22 cellular contexts compared by ENCODE assay signal in the genomic region with DNA sequence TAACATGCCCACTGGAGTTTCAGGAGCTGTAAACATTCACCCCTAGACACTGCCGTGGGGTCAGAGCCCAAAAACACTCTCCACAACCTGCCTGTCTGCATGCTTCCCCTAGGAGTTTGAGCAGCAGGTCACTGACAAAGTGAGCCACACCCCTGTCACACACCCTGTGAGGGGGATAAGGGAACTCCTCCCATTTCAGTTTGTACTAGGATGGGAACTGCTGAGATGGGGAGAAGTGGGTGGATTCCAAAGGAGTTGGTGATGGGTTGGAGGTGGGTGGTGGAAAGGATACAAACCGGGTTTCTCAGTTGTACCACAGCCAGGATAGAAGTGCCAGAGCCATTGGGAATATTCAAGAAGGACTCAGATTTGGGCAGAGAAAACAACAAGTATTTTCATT.
DNase-seq lines count a peak whose midpoint lies in the region; ATAC-seq, FAIRE-seq and TF ChIP-seq lines count a peak whose summit lies in the region.
"Had no signal": no experiment of that assay in that cellular context is flagged by ENCODE, and none has a peak within 500 bp of the region (broad histone marks: within the 10 kb centered on the region; RNA-seq: fewer than 3 reads in every experiment).

No MANE protein-coding gene starts in this region.

- H3K27me3 Mint-ChIP-seq in neural crest cell (ENCODE audit: low read depth), result no peaks in the 10 kb centered on the region
- H3K27me3 Mint-ChIP-seq in naive thymus-derived CD4-positive, alpha-beta T cell, result peaks cover 0 to 15% (median 13%) of the 10 kb centered on the region in 5 donors
- H3K27me3 Mint-ChIP-seq: CD4-positive, CD25-positive, alpha-beta regulatory T cell had no signal

- peak; percentile 72 for FAIRE-seq in K562 (lab: Jason Lieb, UNC)
- FAIRE-seq: A204.1, G401.6, GM12892, H1 had no signal

- H3K27ac ChIP-seq in HEK293 (ENCODE audit: extremely low read depth, low read depth, low read length) (no peak overlapping the region), K562 (ENCODE audit: extremely low read depth, low read depth, low read length) (no peak overlapping the region)
- no peak overlapping the region for H3K27ac ChIP-seq in naive thymus-derived CD4-positive, alpha-beta T cell (ENCODE audit: low read depth, low read length)
- H3K27ac ChIP-seq: 22Rv1, BLaER1, C4-2B, GM23248 had no signal

- no peak for TF ChIP-seq CTCF in HEK293 (tag by site-specific recombination; IDR thresholded peaks at IDR 0.05)
- TF ChIP-seq CTCF in K562 (IDR thresholded peaks at IDR 0.05 in 2 of 3, conservative IDR thresholded peaks at IDR 0.05 in 1 of 3; ENCODE audit: insufficient read depth in 2 of 3, low read depth in 1 of 3, low read length in 3 of 3), result no peak
- no peak for TF ChIP-seq CTCF in neural crest cell (conservative IDR thresholded peaks at IDR 0.05)

- no peaks in the 10 kb centered on the region for H4K20me1 ChIP-seq in K562 (replicated peaks; ENCODE audit: control insufficient read depth, insufficient read depth, low read length)
- H4K20me1 ChIP-seq: BLaER1 had no signal

- in situ Hi-C loops in K562 (cut with MboI), result no loop called here

- POLR2A ChIA-PET in HEK293 (lab: Yijun Ruan, JAX), result no interaction called here
- POLR2A ChIA-PET in K562 (lab: Yijun Ruan, JAX), result no interaction called here
- POLR2A ChIA-PET in naive thymus-derived CD4-positive, alpha-beta T cell (lab: Charles Lee), result no interaction called here

- TF ChIP-seq POLR2A in K562 (conservative IDR thresholded peaks at IDR 0.05), result no peak

- ATAC-seq in K562, result peak; percentile 76
- ATAC-seq in naive thymus-derived CD4-positive, alpha-beta T cell, result no peak
- ATAC-seq: CD8-positive, alpha-beta T cell had no signal

- no peaks in the 10 kb centered on the region for H3K9me3 ChIP-seq in HEK293 (ENCODE audit: control insufficient read depth, insufficient read depth, low read depth, low read length)
- H3K9me3 ChIP-seq in K562 (replicated peaks; ENCODE audit: control insufficient read depth, insufficient read depth, low read depth, low read length), result no peaks in the 10 kb centered on the region
- peaks cover 0 to 6% (median 0%) of the 10 kb centered on the region in 3 experiments for H3K9me3 ChIP-seq in naive thymus-derived CD4-positive, alpha-beta T cell (ENCODE audit: control insufficient read depth in 2 of 3, low read length in 3 of 3)
- H3K9me3 ChIP-seq: BLaER1 had no signal

- no peak overlapping the region for H2AFZ ChIP-seq in K562 (ENCODE audit: low read depth, low read length)
- H2AFZ ChIP-seq: GM23248 had no signal

- H3K4me3 Mint-ChIP-seq in neural crest cell, result no peak overlapping the region
- no peak overlapping the region for H3K4me3 Mint-ChIP-seq in naive thymus-derived CD4-positive, alpha-beta T cell
- H3K4me3 Mint-ChIP-seq: B cell; CD4-positive, CD25-positive, alpha-beta regulatory T cell; CD8-positive, alpha-beta T cell had no signal

- no peak overlapping the region for H3K9ac ChIP-seq in K562 (ENCODE audit: insufficient read depth in 1 of 2, low read depth in 2 of 2, low read length in 2 of 2)
- H3K9ac ChIP-seq: BLaER1, GM23248 had no signal

- H3K9me3 Mint-ChIP-seq in neural crest cell, result peaks cover 5% of the 10 kb centered on the region
- H3K9me3 Mint-ChIP-seq in naive thymus-derived CD4-positive, alpha-beta T cell, result peaks cover 0 to 17% (median 2%) of the 10 kb centered on the region in 11 donors
- H3K9me3 Mint-ChIP-seq: CD8-positive, alpha-beta T cell had no signal

- DNase-seq in K562 (ENCODE audit: extremely low read depth in 1 of 4, low spot score in 3 of 4), result peak in 1 of 4 experiments; percentile 25
- no peak for DNase-seq in neural crest cell (ENCODE audit: low read depth, low spot score)
- no peak for DNase-seq in activated CD4-positive, alpha-beta T cell treated with anti-CD3 and anti-CD28 coated beads for 4 hours
- no peak for DNase-seq in NCI-H2081 treated with DMSO at 0.1 percent for 48 hours (lab: John Stamatoyannopoulos, UW)
- DNase-seq in naive thymus-derived CD4-positive, alpha-beta T cell, result no peak
- DNase-seq: Caco-2; CD4-positive, CD25-positive, alpha-beta regulatory T cell; CD8-positive, alpha-beta T cell; DMS153; DND-41; GM23248; H7; HCEC 1CT had no signal

- H3K36me3 Mint-ChIP-seq in neural crest cell (ENCODE audit: low read depth), result no peaks in the 10 kb centered on the region
- H3K36me3 Mint-ChIP-seq in naive thymus-derived CD4-positive, alpha-beta T cell, result peaks cover 0 to 4% (median 0%) of the 10 kb centered on the region in 5 donors
- H3K36me3 Mint-ChIP-seq: CD4-positive, CD25-positive, alpha-beta regulatory T cell; CD8-positive, alpha-beta T cell had no signal

- H3K36me3 ChIP-seq in HEK293 (ENCODE audit: control insufficient read depth in 2 of 2, insufficient read depth in 1 of 2, low read length in 2 of 2) (no peaks in the 10 kb centered on the region), K562 (ENCODE audit: control insufficient read depth, insufficient read depth, low read length) (no peaks in the 10 kb centered on the region)
- no peaks in the 10 kb centered on the region for H3K36me3 ChIP-seq in naive thymus-derived CD4-positive, alpha-beta T cell (ENCODE audit: control insufficient read depth in 2 of 3, insufficient read depth in 3 of 3, low read length in 3 of 3)
- H3K36me3 ChIP-seq: BLaER1 had no signal

- peaks cover 21% of the 10 kb centered on the region for H3K4me1 Mint-ChIP-seq in neural crest cell
- no peaks in the 10 kb centered on the region for H3K4me1 Mint-ChIP-seq in naive thymus-derived CD4-positive, alpha-beta T cell
- H3K4me1 Mint-ChIP-seq: B cell had no signal

- peak overlapping the region; percentile 76 for H3K27ac Mint-ChIP-seq in neural crest cell (ENCODE audit: unreplicated experiment)
- H3K27ac Mint-ChIP-seq in naive thymus-derived CD4-positive, alpha-beta T cell, result no peak overlapping the region
- H3K27ac Mint-ChIP-seq: B cell; CD4-positive, CD25-positive, alpha-beta regulatory T cell; CD8-positive, alpha-beta T cell had no signal

- intact Hi-C loops in K562 (cut with micrococcal nuclease), result no loop called here
- intact Hi-C loops in naive thymus-derived CD4-positive, alpha-beta T cell (cut with micrococcal nuclease), result no loop called here

- no peak for TF ChIP-seq EP300 in K562 (IDR thresholded peaks at IDR 0.05; ENCODE audit: low read length)

- no peaks in the 10 kb centered on the region; the same call in 1 of the 2 replicates for H3K4me1 ChIP-seq in HEK293 (ENCODE audit: control insufficient read depth, insufficient read depth, low read length)
- H3K4me1 ChIP-seq in K562 (replicated peaks in 1 of 2; ENCODE audit: control insufficient read depth in 2 of 2, insufficient read depth in 2 of 2, low read length in 2 of 2), result no peaks in the 10 kb centered on the region
- H3K4me1 ChIP-seq in naive thymus-derived CD4-positive, alpha-beta T cell (ENCODE audit: control insufficient read depth in 2 of 2, insufficient read depth in 2 of 2, low read length in 2 of 2), result no peaks in the 10 kb centered on the region
- H3K4me1 ChIP-seq: Caco-2 had no signal

- H3K27me3 ChIP-seq in K562 (ENCODE audit: control insufficient read depth in 2 of 2, insufficient read depth in 2 of 2, low read length in 2 of 2), result peaks cover 10 to 23% of the 10 kb centered on the region in 2 experiments; a peak in 4 of 5 replicates
- no peaks in the 10 kb centered on the region for H3K27me3 ChIP-seq in naive thymus-derived CD4-positive, alpha-beta T cell (ENCODE audit: control insufficient read depth in 2 of 2, insufficient read depth in 2 of 2, low read length in 2 of 2)
- H3K27me3 ChIP-seq: BLaER1 had no signal

- WGBS in K562 (ENCODE audit: insufficient coverage, low coverage, missing lambda C conversion rate), result 0% methylated on average over 2 of the region's 2 CpGs

- BruUV-seq in K562 (replicated peaks; lab: Mats Ljungman, UMichigan), result no TSS peak

- H3K9me1 ChIP-seq in K562 (ENCODE audit: control insufficient read depth, insufficient read depth, low read length), result no peaks in the 10 kb centered on the region

- CTCF ChIA-PET in HEK293 (lab: Yijun Ruan, JAX) (no interaction called here), K562 (lab: Yijun Ruan, JAX; ENCODE audit: low intra/inter-chr PET ratio) (no interaction called here)
- CTCF ChIA-PET in naive thymus-derived CD4-positive, alpha-beta T cell (lab: Charles Lee), result no interaction called here

- H3K4me2 ChIP-seq in K562 (ENCODE audit: insufficient read depth, low read length), result no peak overlapping the region
- H3K4me2 ChIP-seq: BLaER1 had no signal

- no peaks in the 10 kb centered on the region for H3K79me2 ChIP-seq in K562 (ENCODE audit: control insufficient read depth, insufficient read depth, low read length)

- no peak overlapping the region for H3K4me3 ChIP-seq in HEK293 (ENCODE audit: low read depth, low read length)
- no peak overlapping the region for H3K4me3 ChIP-seq in K562
- H3K4me3 ChIP-seq in naive thymus-derived CD4-positive, alpha-beta T cell (ENCODE audit: low read length), result no peak overlapping the region
- H3K4me3 ChIP-seq: BLaER1, GM23248 had no signal

- no peak for TF ChIP-seq RAD21 in K562 (CRISPR knock-in tag; conservative IDR thresholded peaks at IDR 0.05 in 1 of 2, IDR thresholded peaks at IDR 0.05 in 1 of 2)

TF ChIP-seq in HEK293, 187 proteins besides CTCF, POLR2A, EP300 and RAD21:
- peak; percentile 75 for TF ChIP-seq KLF1 (tag by site-specific recombination; IDR thresholded peaks at IDR 0.05)
- TF ChIP-seq ZFHX2 (tag by site-specific recombination; conservative IDR thresholded peaks at IDR 0.05), result peak; percentile 48; the same call in 1 of the 2 replicates
- no peak for TF ChIP-seq ZNF707 (tag by site-specific recombination; IDR thresholded peaks at IDR 0.05)
- no peak for TF ChIP-seq ZNF514 (tag by site-specific recombination; IDR thresholded peaks at IDR 0.05)
- TF ChIP-seq ZNF157 (tag by site-specific recombination; IDR thresholded peaks at IDR 0.05), result no peak
- TF ChIP-seq EGR2 (tag by site-specific recombination; IDR thresholded peaks at IDR 0.05; ENCODE audit: low read depth), result peak; percentile 73

TF ChIP-seq in K562, 482 proteins besides CTCF, POLR2A, EP300 and RAD21 (continues in another document):
- TF ChIP-seq, protein P1, sequence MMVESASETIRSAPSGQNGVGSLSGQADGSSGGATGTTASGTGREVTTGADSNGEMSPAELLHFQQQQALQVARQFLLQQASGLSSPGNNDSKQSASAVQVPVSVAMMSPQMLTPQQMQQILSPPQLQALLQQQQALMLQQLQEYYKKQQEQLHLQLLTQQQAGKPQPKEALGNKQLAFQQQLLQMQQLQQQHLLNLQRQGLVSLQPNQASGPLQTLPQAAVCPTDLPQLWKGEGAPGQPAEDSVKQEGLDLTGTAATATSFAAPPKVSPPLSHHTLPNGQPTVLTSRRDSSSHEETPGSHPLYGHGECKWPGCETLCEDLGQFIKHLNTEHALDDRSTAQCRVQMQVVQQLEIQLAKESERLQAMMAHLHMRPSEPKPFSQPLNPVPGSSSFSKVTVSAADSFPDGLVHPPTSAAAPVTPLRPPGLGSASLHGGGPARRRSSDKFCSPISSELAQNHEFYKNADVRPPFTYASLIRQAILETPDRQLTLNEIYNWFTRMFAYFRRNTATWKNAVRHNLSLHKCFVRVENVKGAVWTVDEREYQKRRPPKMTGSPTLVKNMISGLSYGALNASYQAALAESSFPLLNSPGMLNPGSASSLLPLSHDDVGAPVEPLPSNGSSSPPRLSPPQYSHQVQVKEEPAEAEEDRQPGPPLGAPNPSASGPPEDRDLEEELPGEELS (CRISPR knock-in tag; IDR thresholded peaks at IDR 0.05; ENCODE audit: borderline replicate concordance), result no peak

Comparison
In these comparisons a context has a peak if more than half of its experiments do, and no peak if none do; other contexts are left out.
1. Of the 44 proteins assayed by ChIP-seq in both K562 and HEK293: peak only in K562: none; only in HEK293: KLF1; in both: none; in neither: 43.